18 cellular contexts compared by ENCODE assay signal in the genomic region with DNA sequence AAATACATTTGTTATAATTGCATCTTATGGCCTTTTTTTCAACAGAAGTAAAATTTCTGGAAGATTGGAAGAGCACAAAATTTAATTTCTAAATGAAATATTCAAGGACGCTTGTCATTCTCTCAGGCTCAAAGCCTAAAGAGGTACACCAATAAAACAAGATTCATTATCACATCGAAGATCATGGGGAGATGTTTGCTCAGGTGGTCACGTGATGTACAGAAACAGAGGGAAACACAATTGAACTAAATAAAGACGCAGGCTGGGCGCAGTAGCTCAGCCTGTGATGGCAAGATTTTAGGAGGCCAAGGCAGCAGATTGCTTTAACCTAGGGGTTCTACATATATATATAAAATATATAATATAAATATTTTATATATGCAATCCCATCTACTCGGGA. TPM values are rescaled to one million over a fixed set of nuclear protein-coding genes. Genes with fewer than 3 reads are reported as not detected.
DNase-seq lines count a peak whose midpoint lies in the region; TF ChIP-seq lines count a peak whose summit lies in the region.
"Had no signal": no experiment of that assay in that cellular context is flagged by ENCODE, and none has a peak within 500 bp of the region (broad histone marks: within the 10 kb centered on the region; RNA-seq: fewer than 3 reads in every experiment).

No MANE protein-coding gene starts in this region.

- DNase-seq in NCI-H748 (lab: John Stamatoyannopoulos, UW; ENCODE audit: unreplicated experiment) (peak; percentile 1), NCI-H748 treated with DMSO at 0.1 percent for 48 hours (lab: John Stamatoyannopoulos, UW) (no peak), HT-29 (ENCODE audit: low spot score) (peak; percentile 26), NCI-H69 (lab: John Stamatoyannopoulos, UW) (peak; percentile 20), endodermal cell (peak; percentile 2), A673 (ENCODE audit: low spot score) (no peak)
- no peak for DNase-seq in activated CD4-positive, alpha-beta T cell treated with anti-CD3 and anti-CD28 coated beads for 4 hours
- DNase-seq: 8988T; Caco-2; CD4-positive, CD25-positive, alpha-beta regulatory T cell; CD8-positive, alpha-beta T cell; DMS153; DND-41; H9 had no signal

- H3K27me3 ChIP-seq in endodermal cell (ENCODE audit: control insufficient read depth, insufficient read depth, low read length, poor library complexity, severe bottlenecking) (no peaks in the 10 kb centered on the region), A673 (replicated peaks; ENCODE audit: insufficient read depth, low read depth, low read length, poor library complexity) (no peaks in the 10 kb centered on the region)
- H3K27me3 ChIP-seq: BLaER1 had no signal

- BruUV-seq in A673 (replicated peaks; lab: Mats Ljungman, UMichigan): no TSS peak

- H3K27ac ChIP-seq in endodermal cell (ENCODE audit: low read depth, low read length) (no peak overlapping the region), A673 (ENCODE audit: low read depth, low read length, poor library complexity, severe bottlenecking) (no peak overlapping the region)
- H3K27ac ChIP-seq: BLaER1, C4-2B had no signal

- H3K4me1 ChIP-seq in endodermal cell (ENCODE audit: control insufficient read depth, insufficient read depth, low read length) (no peaks in the 10 kb centered on the region), A673 (ENCODE audit: insufficient read depth, low read length, poor library complexity, severe bottlenecking) (no peaks in the 10 kb centered on the region)
- H3K4me1 ChIP-seq: Caco-2 had no signal

- H3K9ac ChIP-seq in endodermal cell (ENCODE audit: extremely low read depth, low read length, poor library complexity, severe bottlenecking): no peak overlapping the region
- H3K9ac ChIP-seq: BLaER1 had no signal

- no peak overlapping the region for H3K27ac Mint-ChIP-seq in endodermal cell
- H3K27ac Mint-ChIP-seq: B cell; CD4-positive, CD25-positive, alpha-beta regulatory T cell; CD8-positive, alpha-beta T cell; GM23338; H9 had no signal

- no peaks in the 10 kb centered on the region for H3K9me3 Mint-ChIP-seq in endodermal cell
- H3K9me3 Mint-ChIP-seq: CD8-positive, alpha-beta T cell; GM23338; H9 had no signal

- H3K9me3 ChIP-seq in endodermal cell (ENCODE audit: control insufficient read depth, low read length): no peaks in the 10 kb centered on the region
- H3K9me3 ChIP-seq in A673 (ENCODE audit: low read depth, low read length, poor library complexity, severe bottlenecking): no peaks in the 10 kb centered on the region
- H3K9me3 ChIP-seq: BLaER1, Caco-2 had no signal

- intact Hi-C loops in A673 (cut with micrococcal nuclease; ENCODE audit: unreplicated experiment): loop anchor here (10.0 kb wide), 1 partner anchor 506 kb away; no protein-coding TSS in a partner anchor

- no peaks in the 10 kb centered on the region for H3K36me3 Mint-ChIP-seq in endodermal cell (ENCODE audit: low read depth)
- H3K36me3 Mint-ChIP-seq: CD4-positive, CD25-positive, alpha-beta regulatory T cell; CD8-positive, alpha-beta T cell had no signal

- H3K4me3 ChIP-seq in endodermal cell (ENCODE audit: low read length): no peak overlapping the region
- no peak overlapping the region for H3K4me3 ChIP-seq in A673 (ENCODE audit: low read depth, low read length, poor library complexity, severe bottlenecking)
- H3K4me3 ChIP-seq: BLaER1, GM23338 had no signal

- TF ChIP-seq CTCF in endodermal cell (conservative IDR thresholded peaks at IDR 0.05) (no peak), A673 (conservative IDR thresholded peaks at IDR 0.05; ENCODE audit: low read depth, low read length) (no peak)

- POLR2A ChIA-PET in A673 (lab: Charles Lee; ENCODE audit: low non-redundant PET): no interaction called here

- WGBS in endodermal cell (ENCODE audit: insufficient coverage in 1 of 2, insufficient read length in 1 of 2), 2 experiments: 90 to 93% methylated on average over 2 to 5 of the region's 6 CpGs

- peaks cover 3% of the 10 kb centered on the region for H3K4me1 Mint-ChIP-seq in endodermal cell
- H3K4me1 Mint-ChIP-seq: CD4-positive, CD25-positive, alpha-beta regulatory T cell; GM23338 had no signal

- H3K36me3 ChIP-seq in endodermal cell (ENCODE audit: control insufficient read depth, insufficient read depth, low read length) (no peaks in the 10 kb centered on the region), A673 (ENCODE audit: insufficient read depth, low read length, poor library complexity, severe bottlenecking) (no peaks in the 10 kb centered on the region)
- H3K36me3 ChIP-seq: BLaER1 had no signal

- CTCF ChIA-PET in A673 (lab: Charles Lee): no interaction called here

- no peak overlapping the region for H3K4me3 Mint-ChIP-seq in endodermal cell
- H3K4me3 Mint-ChIP-seq: B cell; CD4-positive, CD25-positive, alpha-beta regulatory T cell; CD8-positive, alpha-beta T cell; GM23338; H9 had no signal

- no peaks in the 10 kb centered on the region for H3K27me3 Mint-ChIP-seq in endodermal cell (ENCODE audit: insufficient read depth)

RNA-seq across cellular contexts. Expression of gene TMEM254, which starts 37.3 kb away (rescaled TPM):
- 1.6 and 3.1 TPM in 2 replicates for total RNA-seq in HT-29 (2014; rRNA removed; shearing (Covaris generic))
- total RNA-seq in endodermal cell (10 to 100 TPM; 31.5 to 31.9 TPM), A673 (2021) (12.2 and 14.8 TPM in 2 replicates)
- 47.5 TPM for polyA plus RNA-seq in endodermal cell (2013, experiment 1 of 2)
- polyA plus RNA-seq in endodermal cell (2013, experiment 2 of 2): 45.7 TPM

Comparison
In these comparisons a context has a peak if more than half of its experiments do, and no peak if none do; other contexts are left out.
1. DNase-seq: peak in NCI-H748 (single experiment), HT-29 (single experiment), NCI-H69 (single experiment) and endodermal cell (single experiment); none in NCI-H748 treated with DMSO at 0.1 percent for 48 hours (single experiment), activated CD4-positive, alpha-beta T cell treated with anti-CD3 and anti-CD28 coated beads for 4 hours (0 of 2) and A673 (single experiment).